In the genomic region with DNA sequence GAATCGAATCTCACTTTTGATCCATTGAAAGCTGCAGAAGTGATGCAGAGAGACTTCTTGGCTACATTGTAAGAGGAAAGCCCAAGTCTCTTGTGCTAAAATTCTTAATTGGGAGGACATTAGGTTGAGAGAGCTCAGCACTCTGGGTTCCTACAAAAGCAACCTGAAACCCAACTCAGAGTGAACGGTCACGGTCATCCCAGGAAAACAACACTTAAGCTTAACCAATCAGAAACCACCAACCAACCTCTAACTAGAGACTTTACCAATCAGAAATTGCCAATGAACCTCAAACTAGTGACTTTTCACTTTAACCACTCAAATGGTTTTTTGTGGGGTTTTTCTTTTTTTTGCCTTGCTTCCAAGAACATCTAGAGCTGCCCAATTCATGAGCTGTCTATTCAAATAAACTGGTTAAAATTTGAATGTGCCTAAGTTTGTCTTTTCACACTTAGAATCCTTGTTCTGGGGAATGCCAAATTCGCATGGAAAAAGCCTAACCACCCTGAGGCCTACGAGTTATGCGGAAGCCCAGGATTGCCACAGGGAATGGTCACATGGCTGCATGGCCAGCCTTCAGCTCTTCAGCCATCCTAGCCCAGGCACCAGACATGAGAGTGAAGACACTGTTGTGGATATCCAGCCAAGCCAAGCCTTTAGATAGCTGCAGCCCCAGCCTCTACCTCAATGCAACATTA, we compare ENCODE assay signal across 21 cellular contexts. TPM values are rescaled to one million over a fixed set of nuclear protein-coding genes. Genes with fewer than 3 reads are reported as not detected.
A peak's percentile ranks its signal among the peaks of the same experiment; 100 is the strongest.
DNase-seq lines count a peak whose midpoint lies in the region; ATAC-seq and TF ChIP-seq lines count a peak whose summit lies in the region.
"Had no signal": no experiment of that assay in that cellular context is flagged by ENCODE, and none has a peak within 500 bp of the region (broad histone marks: within the 10 kb centered on the region; RNA-seq: fewer than 3 reads in every experiment).

No MANE protein-coding gene starts in this region.

- H3K36me3 Mint-ChIP-seq in activated CD4-positive, alpha-beta T cell treated with anti-CD3 and anti-CD28 coated beads for 36 hours (ENCODE audit: low read depth): no peaks in the 10 kb centered on the region
- no peaks in the 10 kb centered on the region for H3K36me3 Mint-ChIP-seq in stimulated activated effector memory CD8-positive, alpha-beta T cell treated with anti-CD3 and anti-CD28 coated beads, Interleukin-12 subunit alpha, Interleukin-12 subunit beta, amount 100 ng/mL, for 72 hours
- H3K36me3 Mint-ChIP-seq in Calu3 (ENCODE audit: insufficient read depth, unreplicated experiment): no peaks in the 10 kb centered on the region

- H3K9me3 Mint-ChIP-seq in activated CD4-positive, alpha-beta T cell treated with anti-CD3 and anti-CD28 coated beads for 36 hours (ENCODE audit: low read depth): no peaks in the 10 kb centered on the region
- H3K9me3 Mint-ChIP-seq in stimulated activated effector memory CD8-positive, alpha-beta T cell treated with anti-CD3 and anti-CD28 coated beads, Interleukin-12 subunit alpha, Interleukin-12 subunit beta, amount 100 ng/mL, for 72 hours: no peaks in the 10 kb centered on the region
- H3K9me3 Mint-ChIP-seq in Calu3 (ENCODE audit: low read depth, unreplicated experiment): no peaks in the 10 kb centered on the region
- H3K9me3 Mint-ChIP-seq: CD4-positive, alpha-beta T cell had no signal

- H3K4me1 Mint-ChIP-seq in activated CD4-positive, alpha-beta T cell treated with anti-CD3 and anti-CD28 coated beads for 36 hours: peaks cover 11% of the 10 kb centered on the region
- peaks cover 12% of the 10 kb centered on the region for H3K4me1 Mint-ChIP-seq in stimulated activated effector memory CD8-positive, alpha-beta T cell treated with anti-CD3 and anti-CD28 coated beads, Interleukin-12 subunit alpha, Interleukin-12 subunit beta, amount 100 ng/mL, for 72 hours
- no peaks in the 10 kb centered on the region for H3K4me1 Mint-ChIP-seq in Calu3 (ENCODE audit: low read depth, unreplicated experiment)

- no peak overlapping the region for H3K27ac Mint-ChIP-seq in activated CD4-positive, alpha-beta T cell treated with anti-CD3 and anti-CD28 coated beads for 36 hours
- H3K27ac Mint-ChIP-seq in stimulated activated effector memory CD8-positive, alpha-beta T cell treated with anti-CD3 and anti-CD28 coated beads, Interleukin-12 subunit alpha, Interleukin-12 subunit beta, amount 100 ng/mL, for 72 hours: no peak overlapping the region
- no peak overlapping the region for H3K27ac Mint-ChIP-seq in Calu3 (ENCODE audit: unreplicated experiment)
- H3K27ac Mint-ChIP-seq: CD4-positive, alpha-beta T cell had no signal

- no peak overlapping the region for H3K4me3 Mint-ChIP-seq in activated CD4-positive, alpha-beta T cell treated with anti-CD3 and anti-CD28 coated beads for 36 hours
- no peak overlapping the region for H3K4me3 Mint-ChIP-seq in stimulated activated effector memory CD8-positive, alpha-beta T cell treated with anti-CD3 and anti-CD28 coated beads, Interleukin-12 subunit alpha, Interleukin-12 subunit beta, amount 100 ng/mL, for 72 hours
- no peak overlapping the region for H3K4me3 Mint-ChIP-seq in Calu3 (ENCODE audit: low read depth, unreplicated experiment)
- H3K4me3 Mint-ChIP-seq: CD4-positive, alpha-beta T cell had no signal

- H3K36me3 ChIP-seq in HEK293 (ENCODE audit: control insufficient read depth in 2 of 2, insufficient read depth in 1 of 2, low read length in 2 of 2): no peaks in the 10 kb centered on the region
- H3K36me3 ChIP-seq: HAP-1 had no signal

- H3K27me3 Mint-ChIP-seq in activated CD4-positive, alpha-beta T cell treated with anti-CD3 and anti-CD28 coated beads for 36 hours: peaks cover 9% of the 10 kb centered on the region
- no peaks in the 10 kb centered on the region for H3K27me3 Mint-ChIP-seq in Calu3 (ENCODE audit: unreplicated experiment)

- intact Hi-C loops in activated CD4-positive, alpha-beta T cell treated with anti-CD3 and anti-CD28 coated beads for 36 hours (cut with DNase I, micrococcal nuclease): no loop called here
- intact Hi-C loops in Calu3 (cut with micrococcal nuclease; ENCODE audit: unreplicated experiment): no loop called here

- POLR2A ChIA-PET in activated CD4-positive, alpha-beta T cell treated with anti-CD3 and anti-CD28 coated beads for 36 hours (lab: Charles Lee): interaction anchor here (0.6 kb wide), 1 partner anchor 52 kb away, joined by 4 read pairs; no protein-coding TSS in a partner anchor
- POLR2A ChIA-PET in HEK293 (lab: Yijun Ruan, JAX): no interaction called here

- CTCF ChIA-PET in activated CD4-positive, alpha-beta T cell treated with anti-CD3 and anti-CD28 coated beads for 36 hours (lab: Charles Lee): interaction anchor here (0.7 kb wide), 1 partner anchor 40 kb away, joined by 3 read pairs; no protein-coding TSS in a partner anchor
- CTCF ChIA-PET in HEK293 (lab: Yijun Ruan, JAX) (no interaction called here), Calu3 (lab: Charles Lee) (no interaction called here)

- H3K4me3 ChIP-seq in HEK293 (ENCODE audit: low read depth, low read length): no peak overlapping the region
- H3K4me3 ChIP-seq: A549, HAP-1, K562 had no signal

- ATAC-seq in activated CD4-positive, alpha-beta T cell treated with anti-CD3 and anti-CD28 coated beads for 36 hours: peak; percentile 47
- peak; percentile 49 for ATAC-seq in stimulated activated effector memory CD8-positive, alpha-beta T cell treated with anti-CD3 and anti-CD28 coated beads, Interleukin-12 subunit alpha, Interleukin-12 subunit beta, amount 100 ng/mL, for 72 hours
- ATAC-seq: A549, K562 had no signal

- no peak for TF ChIP-seq CTCF in HEK293 (tag by site-specific recombination; IDR thresholded peaks at IDR 0.05)
- TF ChIP-seq CTCF in Calu3 (IDR thresholded peaks at IDR 0.05; ENCODE audit: unreplicated experiment): no peak

- BruUV-seq in Calu3 (replicated peaks; lab: Mats Ljungman, UMichigan): no TSS peak

- no peaks in the 10 kb centered on the region for H3K9me3 ChIP-seq in HEK293 (ENCODE audit: control insufficient read depth, insufficient read depth, low read depth, low read length)
- H3K9me3 ChIP-seq: A549, HAP-1 had no signal

- no peak for DNase-seq in activated CD4-positive, alpha-beta T cell treated with anti-CD3 and anti-CD28 coated beads for 36 hours
- no peak for DNase-seq in activated CD4-positive, alpha-beta T cell treated with anti-CD3 and anti-CD28 coated beads, Interleukin-2, amount 50 U/mL, for 1 hour
- peak; percentile 63 for DNase-seq in foreskin melanocyte
- no peak for DNase-seq in stimulated activated effector memory CD8-positive, alpha-beta T cell treated with anti-CD3 and anti-CD28 coated beads, Interleukin-12 subunit alpha, Interleukin-12 subunit beta, amount 100 ng/mL, for 72 hours (ENCODE audit: low spot score in 2 of 2)
- no peak for DNase-seq in Calu3
- no peak for DNase-seq in globus pallidus (ENCODE audit: low spot score)
- DNase-seq in stimulated activated CD4-positive, alpha-beta T cell treated with anti-CD3 and anti-CD28 coated beads, Interleukin-12 subunit alpha, Interleukin-12 subunit beta, amount 100 ng/mL, for 4 hours: no peak
- DNase-seq: AML-193; CD4-positive, alpha-beta T cell; DMS 273 treated with DMSO at 0.1 percent for 48 hours; DMS53; DND-41; EL; IMR-90 had no signal

- H3K27ac ChIP-seq in HEK293 (ENCODE audit: extremely low read depth, low read depth, low read length): no peak overlapping the region
- H3K27ac ChIP-seq: 22Rv1, A549, C4-2B had no signal

- peaks cover 4% of the 10 kb centered on the region; the same call in 1 of the 2 replicates for H3K4me1 ChIP-seq in HEK293 (ENCODE audit: control insufficient read depth, insufficient read depth, low read length)
- H3K4me1 ChIP-seq: A549, HAP-1 had no signal

TF ChIP-seq in HEK293, 187 proteins besides CTCF, POLR2A, EP300 and RAD21:
- TF ChIP-seq, protein P1, sequence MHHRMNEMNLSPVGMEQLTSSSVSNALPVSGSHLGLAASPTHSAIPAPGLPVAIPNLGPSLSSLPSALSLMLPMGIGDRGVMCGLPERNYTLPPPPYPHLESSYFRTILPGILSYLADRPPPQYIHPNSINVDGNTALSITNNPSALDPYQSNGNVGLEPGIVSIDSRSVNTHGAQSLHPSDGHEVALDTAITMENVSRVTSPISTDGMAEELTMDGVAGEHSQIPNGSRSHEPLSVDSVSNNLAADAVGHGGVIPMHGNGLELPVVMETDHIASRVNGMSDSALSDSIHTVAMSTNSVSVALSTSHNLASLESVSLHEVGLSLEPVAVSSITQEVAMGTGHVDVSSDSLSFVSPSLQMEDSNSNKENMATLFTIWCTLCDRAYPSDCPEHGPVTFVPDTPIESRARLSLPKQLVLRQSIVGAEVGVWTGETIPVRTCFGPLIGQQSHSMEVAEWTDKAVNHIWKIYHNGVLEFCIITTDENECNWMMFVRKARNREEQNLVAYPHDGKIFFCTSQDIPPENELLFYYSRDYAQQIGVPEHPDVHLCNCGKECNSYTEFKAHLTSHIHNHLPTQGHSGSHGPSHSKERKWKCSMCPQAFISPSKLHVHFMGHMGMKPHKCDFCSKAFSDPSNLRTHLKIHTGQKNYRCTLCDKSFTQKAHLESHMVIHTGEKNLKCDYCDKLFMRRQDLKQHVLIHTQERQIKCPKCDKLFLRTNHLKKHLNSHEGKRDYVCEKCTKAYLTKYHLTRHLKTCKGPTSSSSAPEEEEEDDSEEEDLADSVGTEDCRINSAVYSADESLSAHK (tag by site-specific recombination; IDR thresholded peaks at IDR 0.05): no peak
- peak; percentile 85 for TF ChIP-seq ZNF549 (tag by site-specific recombination; IDR thresholded peaks at IDR 0.05)
TF ChIP-seq in HEK293: peak in this region for 1.

RNA-seq across cellular contexts. Expression of a gene that starts 17.8 kb away (rescaled TPM):
- 10 to 100 TPM; 14.5 to 14.9 TPM for total RNA-seq in activated CD4-positive, alpha-beta T cell treated with anti-CD3 and anti-CD28 coated beads for 36 hours
- 7.3 and 10.7 TPM in 2 replicates for total RNA-seq in Calu3 (2022)

RNA-seq across cellular contexts. Expression of a gene that starts 25.8 kb away (rescaled TPM):
- total RNA-seq in activated CD4-positive, alpha-beta T cell treated with anti-CD3 and anti-CD28 coated beads for 36 hours: not detected
- total RNA-seq in Calu3 (2022): not detected in 2 replicates
- total RNA-seq: CD4-positive, alpha-beta T cell; H4; IMR-90; K562 had no signal

RNA-seq across cellular contexts. Expression of a gene that starts 52.9 kb away (rescaled TPM):
- 10 to 100 TPM; 28.4 to 31.6 TPM for total RNA-seq in activated CD4-positive, alpha-beta T cell treated with anti-CD3 and anti-CD28 coated beads for 36 hours
- total RNA-seq in Calu3 (2022): 8.8 and 10.9 TPM in 2 replicates
